27 cellular contexts compared by ENCODE assay signal in the genomic region with DNA sequence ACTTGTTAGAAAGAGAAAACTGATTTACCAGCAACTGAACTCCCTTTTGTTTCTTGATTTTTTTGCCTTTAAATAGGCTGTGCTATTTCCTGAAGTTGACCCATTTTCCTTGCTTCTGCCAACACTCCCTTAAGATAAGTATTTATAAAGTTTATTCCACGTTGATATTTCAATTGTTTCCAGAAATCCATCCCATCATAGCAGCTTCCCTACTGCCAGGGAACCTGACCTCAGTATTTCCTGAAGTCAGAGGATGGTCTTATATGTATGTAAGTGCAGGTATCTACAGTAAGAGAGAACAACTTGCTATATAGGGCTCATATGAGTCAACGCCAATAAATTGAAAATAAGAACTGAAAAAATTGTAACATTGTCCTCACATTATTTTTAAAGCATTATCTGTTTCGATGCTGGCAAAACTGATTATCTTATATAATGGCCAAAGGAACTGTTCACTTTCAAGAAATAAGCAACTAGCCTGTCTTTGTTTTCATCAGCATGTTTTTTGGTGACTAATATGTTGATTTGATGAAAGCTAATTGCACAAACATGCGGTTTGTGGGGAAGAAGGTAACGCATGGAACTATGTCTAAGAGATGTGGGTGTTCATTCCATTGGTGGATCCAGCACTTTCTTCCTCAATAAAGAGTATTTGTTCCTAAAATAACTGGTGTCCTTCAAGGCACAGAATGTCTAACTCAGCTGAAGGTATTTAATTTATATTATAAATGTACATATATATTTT. TPM values are rescaled to one million over a fixed set of nuclear protein-coding genes. Genes with fewer than 3 reads are reported as not detected.
DNase-seq lines count a peak whose midpoint lies in the region; ATAC-seq, FAIRE-seq and TF ChIP-seq lines count a peak whose summit lies in the region.
"Had no signal": no experiment of that assay in that cellular context is flagged by ENCODE, and none has a peak within 500 bp of the region (broad histone marks: within the 10 kb centered on the region; RNA-seq: fewer than 3 reads in every experiment).

No MANE protein-coding gene starts in this region.

- no peak overlapping the region for H3K4me3 Mint-ChIP-seq in astrocyte (ENCODE audit: unreplicated experiment)
- H3K4me3 Mint-ChIP-seq: activated CD4-positive, alpha-beta T cell treated with anti-CD3 and anti-CD28 coated beads for 36 hours; activated CD8-positive, alpha-beta T cell treated with anti-CD3 and anti-CD28 coated beads, Interleukin-2, amount 10 ng/mL, durations not matched to agents 7 days and 5 days; activated naive CD4-positive, alpha-beta T cell treated with anti-CD3 and anti-CD28 coated beads, Interleukin-2, amount 50 U/mL, for 24 hours; B cell; stimulated activated naive CD8-positive, alpha-beta T cell treated with anti-CD3 and anti-CD28 coated beads, Interleukin-15, Interleukin-2, amounts not matched to agents 100 ng/mL and 50 ng/mL, for 24 hours had no signal

- H3K36me3 ChIP-seq in right atrium auricular region (no peaks in the 10 kb centered on the region), astrocyte (ENCODE audit: insufficient read depth, low read length) (no peaks in the 10 kb centered on the region), lower lobe of right lung (no peaks in the 10 kb centered on the region)
- H3K36me3 ChIP-seq: MG63, tibial nerve had no signal

- no peak overlapping the region for H3K27ac Mint-ChIP-seq in astrocyte (ENCODE audit: unreplicated experiment)
- H3K27ac Mint-ChIP-seq: activated CD4-positive, alpha-beta T cell treated with anti-CD3 and anti-CD28 coated beads for 36 hours; activated CD8-positive, alpha-beta T cell treated with anti-CD3 and anti-CD28 coated beads, Interleukin-2, amount 10 ng/mL, durations not matched to agents 7 days and 5 days; activated naive CD4-positive, alpha-beta T cell treated with anti-CD3 and anti-CD28 coated beads, Interleukin-2, amount 50 U/mL, for 24 hours; activated T-helper 2 cell treated with anti-CD3 and anti-CD28 coated beads, Interferon-gamma antibody, Interleukin-2, Interleukin-4, amounts not matched to agents 10 μg/mL and 5 μg/mL and 100 μg/mL, durations not matched to agents 14 hours and 24 hours and 36 hours; B cell; stimulated activated naive CD8-positive, alpha-beta T cell treated with anti-CD3 and anti-CD28 coated beads, Interleukin-15, Interleukin-2, amounts not matched to agents 100 ng/mL and 50 ng/mL, for 24 hours had no signal

- peaks cover 7% of the 10 kb centered on the region for H3K4me1 Mint-ChIP-seq in astrocyte (ENCODE audit: low read depth, unreplicated experiment)
- H3K4me1 Mint-ChIP-seq: activated CD4-positive, alpha-beta T cell treated with anti-CD3 and anti-CD28 coated beads for 36 hours; activated naive CD4-positive, alpha-beta T cell treated with anti-CD3 and anti-CD28 coated beads, Interleukin-2, amount 50 U/mL, for 24 hours; B cell had no signal

- H3K9me3 ChIP-seq in right atrium auricular region (no peaks in the 10 kb centered on the region), astrocyte (ENCODE audit: insufficient read depth, low read depth, low read length) (no peaks in the 10 kb centered on the region), lower lobe of right lung (no peaks in the 10 kb centered on the region)
- H3K9me3 ChIP-seq: MG63, tibial nerve had no signal

- no peaks in the 10 kb centered on the region for H4K20me1 ChIP-seq in astrocyte (ENCODE audit: insufficient read depth, low read length)

- no peak for DNase-seq in right atrium auricular region (ENCODE audit: low spot score)
- DNase-seq in left cardiac atrium: no peak
- DNase-seq in astrocyte (ENCODE audit: low read depth): peak; percentile 29
- DNase-seq in lower lobe of right lung: no peak
- DNase-seq in caudate nucleus (lab: John Stamatoyannopoulos, UW): no peak
- no peak for DNase-seq in amniotic stem cell (lab: John Stamatoyannopoulos, UW)
- no peak for DNase-seq in SIG-M5 (lab: John Stamatoyannopoulos, UW)
- DNase-seq in posterior vena cava (ENCODE audit: low spot score): no peak
- DNase-seq: activated CD4-positive, alpha-beta T cell treated with anti-CD3 and anti-CD28 coated beads for 36 hours; activated CD8-positive, alpha-beta T cell treated with anti-CD3 and anti-CD28 coated beads, Interleukin-2, amount 10 ng/mL, durations not matched to agents 7 days and 5 days; mesendoderm; MG63; NCI-H1436; NCI-H446; NCI-H82; RPMI8226; T-helper 2 cell had no signal

- FAIRE-seq in astrocyte (lab: Jason Lieb, UNC): no peak
- FAIRE-seq: GM18507, K562 had no signal

- H3K27ac ChIP-seq in right atrium auricular region: peak overlapping the region; percentile 89 to 90
- no peak overlapping the region for H3K27ac ChIP-seq in astrocyte (ENCODE audit: low read depth, low read length)
- H3K27ac ChIP-seq in lower lobe of right lung: peak overlapping the region; percentile 72
- H3K27ac ChIP-seq in caudate nucleus (ENCODE audit: low read depth, low read length): no peak overlapping the region
- H3K27ac ChIP-seq: epithelial cell of prostate, SK-N-MC had no signal

- peaks cover 2% of the 10 kb centered on the region for H3K27me3 Mint-ChIP-seq in astrocyte (ENCODE audit: low read depth, unreplicated experiment)
- H3K27me3 Mint-ChIP-seq: stimulated activated naive CD8-positive, alpha-beta T cell treated with anti-CD3 and anti-CD28 coated beads, Interleukin-15, Interleukin-2, amounts not matched to agents 100 ng/mL and 50 ng/mL, for 24 hours had no signal

- H3K27me3 ChIP-seq in right atrium auricular region (no peaks in the 10 kb centered on the region), astrocyte (ENCODE audit: insufficient read depth, low read length) (no peaks in the 10 kb centered on the region), lower lobe of right lung (ENCODE audit: low read depth) (no peaks in the 10 kb centered on the region)
- H3K27me3 ChIP-seq: MG63, tibial nerve had no signal

- no peak overlapping the region for H3K4me3 ChIP-seq in right atrium auricular region
- no peak overlapping the region for H3K4me3 ChIP-seq in astrocyte (ENCODE audit: insufficient read depth, low read depth, low read length)
- no peak overlapping the region for H3K4me3 ChIP-seq in lower lobe of right lung
- H3K4me3 ChIP-seq: K562, MG63, SK-N-MC had no signal

- H3K4me1 ChIP-seq in right atrium auricular region (peaks cover 0 to 77% of the 10 kb centered on the region in 2 donors), astrocyte (ENCODE audit: insufficient read depth, low read length) (peaks cover 10% of the 10 kb centered on the region), lower lobe of right lung (peaks cover 22% of the 10 kb centered on the region)

- H3K9ac ChIP-seq in astrocyte (ENCODE audit: low read length): no peak overlapping the region

- no peak overlapping the region for H3K4me2 ChIP-seq in astrocyte (ENCODE audit: low read length)

- H2AFZ ChIP-seq in astrocyte (ENCODE audit: low read depth, low read length): no peak overlapping the region

- intact Hi-C loops in left cardiac atrium (cut with DNase I): no loop called here
- intact Hi-C loops in lower lobe of right lung (cut with DNase I): no loop called here
- intact Hi-C loops in posterior vena cava (cut with DNase I): no loop called here

- H3K36me3 Mint-ChIP-seq in astrocyte (ENCODE audit: low read depth, unreplicated experiment): no peaks in the 10 kb centered on the region
- H3K36me3 Mint-ChIP-seq: activated naive CD4-positive, alpha-beta T cell treated with anti-CD3 and anti-CD28 coated beads, Interleukin-2, amount 50 U/mL, for 24 hours had no signal

- no peaks in the 10 kb centered on the region for H3K79me2 ChIP-seq in astrocyte (ENCODE audit: insufficient read depth, low read length)

- ATAC-seq in left cardiac atrium (no peak), lower lobe of right lung (no peak)
- ATAC-seq: activated CD4-positive, alpha-beta T cell treated with anti-CD3 and anti-CD28 coated beads for 36 hours; activated CD8-positive, alpha-beta T cell treated with anti-CD3 and anti-CD28 coated beads, Interleukin-2, amount 10 ng/mL, durations not matched to agents 7 days and 5 days; HCT116; K562 had no signal

- TF ChIP-seq CTCF in right atrium auricular region (IDR thresholded peaks at IDR 0.05) (no peak), astrocyte (IDR thresholded peaks at IDR 0.05; ENCODE audit: insufficient read depth, low read depth, low read length) (no peak), lower lobe of right lung (IDR thresholded peaks at IDR 0.05) (no peak)

- H3K9me3 Mint-ChIP-seq in astrocyte (ENCODE audit: unreplicated experiment): no peaks in the 10 kb centered on the region
- H3K9me3 Mint-ChIP-seq: activated T-helper 2 cell treated with anti-CD3 and anti-CD28 coated beads, Interferon-gamma antibody, Interleukin-2, Interleukin-4, amounts not matched to agents 10 μg/mL and 5 μg/mL and 100 μg/mL, durations not matched to agents 14 hours and 24 hours and 36 hours had no signal

RNA-seq across cellular contexts. Expression of gene LIMCH1, which starts 4.7 kb away (rescaled TPM):
- total RNA-seq in right atrium auricular region: 100 to 1,000 TPM in 1 of 2 donors, 10 to 100 TPM in 1; 76.1 to 101 TPM
- total RNA-seq in left cardiac atrium: 100 to 1,000 TPM; 168 to 200 TPM
- 3.2 and 7.1 TPM in 2 replicates for total RNA-seq in astrocyte
- 267 TPM for total RNA-seq in lower lobe of right lung
- total RNA-seq in posterior vena cava: 10 to 100 TPM; 38.7 to 68.0 TPM
- total RNA-seq: activated CD4-positive, alpha-beta T cell treated with anti-CD3 and anti-CD28 coated beads for 36 hours; activated CD8-positive, alpha-beta T cell treated with anti-CD3 and anti-CD28 coated beads, Interleukin-2, amount 10 ng/mL, durations not matched to agents 7 days and 5 days; activated T-helper 2 cell treated with anti-CD3 and anti-CD28 coated beads, Interferon-gamma antibody, Interleukin-2, Interleukin-4, amounts not matched to agents 10 μg/mL and 5 μg/mL and 100 μg/mL, durations not matched to agents 14 hours and 24 hours and 36 hours; B cell had no signal

Comparison
In these comparisons a context has a peak if more than half of its experiments do, and no peak if none do; other contexts are left out.
1. H3K27ac ChIP-seq: peak in right atrium auricular region (2 of 2) and lower lobe of right lung (single experiment); none in astrocyte (single experiment) and caudate nucleus (single experiment).